Comparison of ENCODE assay signal across 13 cellular contexts in the genomic region with DNA sequence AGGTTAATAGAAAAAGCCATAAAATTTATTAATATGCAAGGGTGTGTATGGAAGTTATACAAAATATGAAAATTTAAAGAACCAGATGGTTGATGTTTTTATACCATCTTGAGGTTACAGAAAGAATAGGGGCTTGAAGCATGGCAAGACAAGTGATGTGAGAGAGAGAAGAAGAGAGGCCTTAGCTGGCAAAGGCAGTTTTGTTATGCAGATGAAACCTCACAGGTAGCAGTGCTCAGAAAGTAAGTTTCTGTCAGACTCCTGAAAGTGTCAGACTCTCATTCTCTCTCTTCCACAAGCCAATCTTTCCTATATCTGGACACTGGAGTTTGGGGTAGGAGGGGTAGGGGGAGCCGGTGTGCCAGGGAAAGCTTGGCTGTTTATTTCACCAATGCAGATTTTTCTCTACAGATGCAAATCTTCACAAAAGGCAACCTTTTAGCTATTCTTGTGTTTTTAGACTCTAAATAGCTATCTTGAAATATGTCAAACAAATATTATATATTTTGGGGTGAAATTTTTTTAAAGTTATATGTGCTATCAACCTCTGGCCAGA.
"Had no signal": no experiment of that assay in that cellular context is flagged by ENCODE, and none has a peak within 500 bp of the region (broad histone marks: within the 10 kb centered on the region; RNA-seq: fewer than 3 reads in every experiment).

No MANE protein-coding gene starts in this region.

- H3K27me3 ChIP-seq: cardiac muscle cell, heart left ventricle, ovary, sigmoid colon, upper lobe of left lung had no signal

- H3K27me3 Mint-ChIP-seq: stimulated activated naive CD8-positive, alpha-beta T cell treated with anti-CD3 and anti-CD28 coated beads, Interleukin-15, Interleukin-2, amounts not matched to agents 100 ng/mL and 50 ng/mL, for 24 hours had no signal

- H3K36me3 ChIP-seq: cardiac muscle cell, heart left ventricle, left ventricle myocardium inferior, ovary, sigmoid colon, upper lobe of left lung had no signal

- DNase-seq: activated CD4-positive, CD25-positive, alpha-beta regulatory T cell treated with anti-CD3 and anti-CD28 coated beads, Interleukin-2, amount 50 U/mL, for 72 hours; heart left ventricle; islet precursor cell; left ventricle myocardium inferior; mesendoderm; nephron progenitor cell; ovary; sigmoid colon; SW 1271; upper lobe of left lung had no signal

- H3K9me3 Mint-ChIP-seq: nephron progenitor cell; T-helper 2 cell treated with Interferon-gamma antibody and Interleukin-4, amounts not matched to agents 5 μg/mL and 100 μg/mL, for 36 hours had no signal

- H3K27ac ChIP-seq: cardiac muscle cell, heart left ventricle, left ventricle myocardium inferior, ovary, sigmoid colon, upper lobe of left lung had no signal

- H3K4me3 ChIP-seq: cardiac muscle cell, heart left ventricle, left ventricle myocardium inferior, ovary, sigmoid colon, upper lobe of left lung had no signal

- ATAC-seq: heart left ventricle had no signal

- H3K9me3 ChIP-seq: heart left ventricle, left ventricle myocardium inferior, ovary, sigmoid colon, upper lobe of left lung had no signal

- H3K4me3 Mint-ChIP-seq: nephron progenitor cell; stimulated activated naive CD8-positive, alpha-beta T cell treated with anti-CD3 and anti-CD28 coated beads, Interleukin-15, Interleukin-2, amounts not matched to agents 100 ng/mL and 50 ng/mL, for 24 hours; T-helper 2 cell treated with Interferon-gamma antibody and Interleukin-4, amounts not matched to agents 5 μg/mL and 100 μg/mL, for 36 hours had no signal

- H3K27ac Mint-ChIP-seq: nephron progenitor cell; stimulated activated naive CD8-positive, alpha-beta T cell treated with anti-CD3 and anti-CD28 coated beads, Interleukin-15, Interleukin-2, amounts not matched to agents 100 ng/mL and 50 ng/mL, for 24 hours; T-helper 2 cell treated with Interferon-gamma antibody and Interleukin-4, amounts not matched to agents 5 μg/mL and 100 μg/mL, for 36 hours had no signal

- H3K4me1 ChIP-seq: heart left ventricle, left ventricle myocardium inferior, upper lobe of left lung had no signal
